23 cellular contexts compared by ENCODE assay signal in the genomic region with DNA sequence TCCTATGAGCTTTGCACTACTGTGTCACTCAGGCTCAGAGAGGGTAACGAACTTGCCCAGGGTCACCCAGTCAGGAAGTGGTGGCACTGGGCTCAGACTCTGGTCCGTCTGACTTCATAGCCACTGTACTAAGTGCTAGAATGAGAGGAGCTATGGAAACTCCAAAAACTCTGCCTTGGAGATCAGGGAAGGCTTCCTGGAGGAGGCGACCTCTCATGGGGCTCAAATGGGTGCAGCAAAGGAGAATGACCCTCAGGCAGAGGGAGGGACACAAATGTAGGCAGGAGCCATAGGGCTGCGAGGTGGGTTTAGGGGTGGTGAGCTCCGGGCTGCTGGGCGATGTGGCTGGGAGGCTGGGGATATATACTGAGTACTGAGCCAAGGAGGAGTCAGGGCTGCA. TPM values are rescaled to one million over a fixed set of nuclear protein-coding genes. Genes with fewer than 3 reads are reported as not detected.
"Had no signal": no experiment of that assay in that cellular context is flagged by ENCODE, and none has a peak within 500 bp of the region (broad histone marks: within the 10 kb centered on the region; RNA-seq: fewer than 3 reads in every experiment).

No MANE protein-coding gene starts in this region.

- H3K4me1 ChIP-seq: uterus had no signal

- H3K27me3 ChIP-seq: sigmoid colon, uterus had no signal

- H3K36me3 ChIP-seq: sigmoid colon, uterus had no signal

- H3K36me3 Mint-ChIP-seq: naive B cell, type B pancreatic cell had no signal

- DNase-seq: cortex of kidney; dorsolateral prefrontal cortex; effector CD8-positive, alpha-beta T cell; foreskin melanocyte; head of caudate nucleus; hippocampal formation; left colon; left ventricle myocardium superior; mesenchymal stem cell; naive B cell; posterior cingulate gyrus; stimulated activated naive CD4-positive, alpha-beta T cell; uterus had no signal

- H3K4me3 Mint-ChIP-seq: nephron, type B pancreatic cell had no signal

- H3K4me3 ChIP-seq: dorsolateral prefrontal cortex, lung, sigmoid colon, skin epidermis, uterus had no signal

- H3K9me3 ChIP-seq: sigmoid colon, uterus had no signal

- H3K9me3 Mint-ChIP-seq: naive B cell, nephron, type B pancreatic cell had no signal

- H3K27ac Mint-ChIP-seq: nephron, type B pancreatic cell had no signal

- ATAC-seq: left colon, left ventricle myocardium superior had no signal

- H3K27ac ChIP-seq: dorsolateral prefrontal cortex, skin epidermis, uterus had no signal

RNA-seq across cellular contexts. Expression of a gene that starts 3.2 kb away (rescaled TPM):
- total RNA-seq: kidney epithelial cell, left colon, lung, osteocyte, pulmonary artery endothelial cell, sigmoid colon, uterus had no signal
- polyA plus RNA-seq: esophagus, lung, sigmoid colon, thymus had no signal

RNA-seq across cellular contexts. Expression of a gene that starts 23.9 kb away (rescaled TPM):
- total RNA-seq: pulmonary artery endothelial cell had no signal
